1 cellular context compared by ENCODE assay signal in the genomic region with DNA sequence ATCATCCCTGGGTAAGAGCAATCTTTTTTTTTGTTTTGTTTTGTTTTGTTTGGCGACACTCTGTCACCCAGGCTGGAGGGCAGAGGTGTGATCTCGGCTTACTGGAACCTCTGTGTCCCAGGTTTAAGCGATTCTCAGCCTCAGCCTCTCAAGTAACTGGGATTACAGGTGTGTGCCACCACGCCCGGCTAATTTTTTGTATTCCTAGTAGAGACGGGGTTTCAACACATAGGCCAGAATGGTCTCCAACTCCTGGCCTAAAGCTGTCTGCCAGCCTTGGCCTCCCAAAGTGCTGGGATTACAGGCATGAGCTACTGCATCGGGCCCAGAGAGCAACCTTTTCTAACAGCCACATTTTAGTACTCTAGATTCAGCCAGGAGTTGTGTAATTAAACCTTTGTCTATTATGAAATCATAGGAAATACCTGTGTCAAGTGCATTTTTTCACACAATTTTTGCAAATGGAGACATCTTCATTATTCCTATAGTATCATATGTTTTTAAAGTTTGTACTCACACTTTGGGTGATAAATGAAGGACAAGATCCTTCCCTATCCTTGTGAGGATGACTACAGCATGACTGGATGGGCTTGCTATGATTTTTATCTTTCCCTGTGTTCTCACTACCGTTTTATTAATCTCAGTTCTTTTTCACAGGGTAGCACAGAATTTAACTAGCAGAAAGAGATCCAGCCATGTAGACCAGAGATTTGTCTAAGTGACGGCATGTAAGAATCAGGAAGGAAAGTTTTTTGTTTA.
TF ChIP-seq lines count a peak whose summit lies in the region.

No MANE protein-coding gene starts in this region.

TF ChIP-seq in K562, 482 proteins besides CTCF, POLR2A, EP300 and RAD21 (continued from another document):
- TF ChIP-seq, protein P1, sequence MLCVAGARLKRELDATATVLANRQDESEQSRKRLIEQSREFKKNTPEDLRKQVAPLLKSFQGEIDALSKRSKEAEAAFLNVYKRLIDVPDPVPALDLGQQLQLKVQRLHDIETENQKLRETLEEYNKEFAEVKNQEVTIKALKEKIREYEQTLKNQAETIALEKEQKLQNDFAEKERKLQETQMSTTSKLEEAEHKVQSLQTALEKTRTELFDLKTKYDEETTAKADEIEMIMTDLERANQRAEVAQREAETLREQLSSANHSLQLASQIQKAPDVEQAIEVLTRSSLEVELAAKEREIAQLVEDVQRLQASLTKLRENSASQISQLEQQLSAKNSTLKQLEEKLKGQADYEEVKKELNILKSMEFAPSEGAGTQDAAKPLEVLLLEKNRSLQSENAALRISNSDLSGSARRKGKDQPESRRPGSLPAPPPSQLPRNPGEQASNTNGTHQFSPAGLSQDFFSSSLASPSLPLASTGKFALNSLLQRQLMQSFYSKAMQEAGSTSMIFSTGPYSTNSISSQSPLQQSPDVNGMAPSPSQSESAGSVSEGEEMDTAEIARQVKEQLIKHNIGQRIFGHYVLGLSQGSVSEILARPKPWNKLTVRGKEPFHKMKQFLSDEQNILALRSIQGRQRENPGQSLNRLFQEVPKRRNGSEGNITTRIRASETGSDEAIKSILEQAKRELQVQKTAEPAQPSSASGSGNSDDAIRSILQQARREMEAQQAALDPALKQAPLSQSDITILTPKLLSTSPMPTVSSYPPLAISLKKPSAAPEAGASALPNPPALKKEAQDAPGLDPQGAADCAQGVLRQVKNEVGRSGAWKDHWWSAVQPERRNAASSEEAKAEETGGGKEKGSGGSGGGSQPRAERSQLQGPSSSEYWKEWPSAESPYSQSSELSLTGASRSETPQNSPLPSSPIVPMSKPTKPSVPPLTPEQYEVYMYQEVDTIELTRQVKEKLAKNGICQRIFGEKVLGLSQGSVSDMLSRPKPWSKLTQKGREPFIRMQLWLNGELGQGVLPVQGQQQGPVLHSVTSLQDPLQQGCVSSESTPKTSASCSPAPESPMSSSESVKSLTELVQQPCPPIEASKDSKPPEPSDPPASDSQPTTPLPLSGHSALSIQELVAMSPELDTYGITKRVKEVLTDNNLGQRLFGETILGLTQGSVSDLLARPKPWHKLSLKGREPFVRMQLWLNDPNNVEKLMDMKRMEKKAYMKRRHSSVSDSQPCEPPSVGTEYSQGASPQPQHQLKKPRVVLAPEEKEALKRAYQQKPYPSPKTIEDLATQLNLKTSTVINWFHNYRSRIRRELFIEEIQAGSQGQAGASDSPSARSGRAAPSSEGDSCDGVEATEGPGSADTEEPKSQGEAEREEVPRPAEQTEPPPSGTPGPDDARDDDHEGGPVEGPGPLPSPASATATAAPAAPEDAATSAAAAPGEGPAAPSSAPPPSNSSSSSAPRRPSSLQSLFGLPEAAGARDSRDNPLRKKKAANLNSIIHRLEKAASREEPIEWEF (CRISPR knock-in tag; IDR thresholded peaks at IDR 0.05) = no peak
- TF ChIP-seq, protein P2, sequence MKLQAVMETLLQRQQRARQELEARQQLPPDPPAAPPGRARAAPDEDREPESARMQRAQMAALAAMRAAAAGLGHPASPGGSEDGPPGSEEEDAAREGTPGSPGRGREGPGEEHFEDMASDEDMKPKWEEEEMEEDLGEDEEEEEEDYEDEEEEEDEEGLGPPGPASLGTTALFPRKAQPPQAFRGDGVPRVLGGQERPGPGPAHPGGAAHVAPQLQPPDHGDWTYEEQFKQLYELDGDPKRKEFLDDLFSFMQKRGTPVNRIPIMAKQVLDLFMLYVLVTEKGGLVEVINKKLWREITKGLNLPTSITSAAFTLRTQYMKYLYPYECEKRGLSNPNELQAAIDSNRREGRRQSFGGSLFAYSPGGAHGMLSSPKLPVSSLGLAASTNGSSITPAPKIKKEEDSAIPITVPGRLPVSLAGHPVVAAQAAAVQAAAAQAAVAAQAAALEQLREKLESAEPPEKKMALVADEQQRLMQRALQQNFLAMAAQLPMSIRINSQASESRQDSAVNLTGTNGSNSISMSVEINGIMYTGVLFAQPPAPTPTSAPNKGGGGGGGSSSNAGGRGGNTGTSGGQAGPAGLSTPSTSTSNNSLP (IDR thresholded peaks at IDR 0.05; ENCODE audit: borderline replicate concordance, low read depth, low read length) = peak; percentile 9; the same call in 1 of the 2 replicates
- TF ChIP-seq NBN (IDR thresholded peaks at IDR 0.05; ENCODE audit: low read depth) (peak; percentile 16; the same call in 1 of the 2 replicates), ZNF699 (CRISPR knock-in tag; IDR thresholded peaks at IDR 0.05; ENCODE audit: insufficient replicate concordance) (no peak), EWSR1 (IDR thresholded peaks at IDR 0.05; ENCODE audit: borderline replicate concordance, low read depth, partially characterized antibody) (no peak), MAFG (tag; conservative IDR thresholded peaks at IDR 0.05) (peak; percentile 13; the same call in 1 of the 2 replicates), ZNF146 (CRISPR knock-in tag; IDR thresholded peaks at IDR 0.05; ENCODE audit: unreplicated experiment) (no peak), ZNF696 (CRISPR knock-in tag; conservative IDR thresholded peaks at IDR 0.05) (no peak), ZBED1 (IDR thresholded peaks at IDR 0.05) (0 out of 2 replicates have a peak, but pooled peaks have one; percentile 16), TRIM28 (IDR thresholded peaks at IDR 0.05) (peak; percentile 29; the same call in 1 of the 2 replicates), DDX20 (tag; IDR thresholded peaks at IDR 0.05; ENCODE audit: low read depth) (no peak), NFXL1 (CRISPR knock-in tag; IDR thresholded peaks at IDR 0.05) (0 out of 2 replicates have a peak, but pooled peaks have one; percentile 67), POLR2AphosphoS5 (IDR thresholded peaks at IDR 0.05; ENCODE audit: control insufficient read depth, insufficient read depth, low read depth, low read length) (peak; percentile 42; the same call in 1 of the 2 replicates), CC2D1A (IDR thresholded peaks at IDR 0.05) (0 out of 2 replicates have a peak, but pooled peaks have one; percentile 11), NFIC (IDR thresholded peaks at IDR 0.05) (0 out of 2 replicates have a peak, but pooled peaks have one; percentile 1)
- TF ChIP-seq, protein P3, sequence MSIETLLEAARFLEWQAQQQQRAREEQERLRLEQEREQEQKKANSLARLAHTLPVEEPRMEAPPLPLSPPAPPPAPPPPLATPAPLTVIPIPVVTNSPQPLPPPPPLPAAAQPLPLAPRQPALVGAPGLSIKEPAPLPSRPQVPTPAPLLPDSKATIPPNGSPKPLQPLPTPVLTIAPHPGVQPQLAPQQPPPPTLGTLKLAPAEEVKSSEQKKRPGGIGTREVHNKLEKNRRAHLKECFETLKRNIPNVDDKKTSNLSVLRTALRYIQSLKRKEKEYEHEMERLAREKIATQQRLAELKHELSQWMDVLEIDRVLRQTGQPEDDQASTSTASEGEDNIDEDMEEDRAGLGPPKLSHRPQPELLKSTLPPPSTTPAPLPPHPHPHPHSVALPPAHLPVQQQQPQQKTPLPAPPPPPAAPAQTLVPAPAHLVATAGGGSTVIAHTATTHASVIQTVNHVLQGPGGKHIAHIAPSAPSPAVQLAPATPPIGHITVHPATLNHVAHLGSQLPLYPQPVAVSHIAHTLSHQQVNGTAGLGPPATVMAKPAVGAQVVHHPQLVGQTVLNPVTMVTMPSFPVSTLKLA (conservative IDR thresholded peaks at IDR 0.05) = 0 out of 4 replicates have a peak, but pooled peaks of 1 of the 2 experiments have one; percentile 9
- TF ChIP-seq, protein P4, sequence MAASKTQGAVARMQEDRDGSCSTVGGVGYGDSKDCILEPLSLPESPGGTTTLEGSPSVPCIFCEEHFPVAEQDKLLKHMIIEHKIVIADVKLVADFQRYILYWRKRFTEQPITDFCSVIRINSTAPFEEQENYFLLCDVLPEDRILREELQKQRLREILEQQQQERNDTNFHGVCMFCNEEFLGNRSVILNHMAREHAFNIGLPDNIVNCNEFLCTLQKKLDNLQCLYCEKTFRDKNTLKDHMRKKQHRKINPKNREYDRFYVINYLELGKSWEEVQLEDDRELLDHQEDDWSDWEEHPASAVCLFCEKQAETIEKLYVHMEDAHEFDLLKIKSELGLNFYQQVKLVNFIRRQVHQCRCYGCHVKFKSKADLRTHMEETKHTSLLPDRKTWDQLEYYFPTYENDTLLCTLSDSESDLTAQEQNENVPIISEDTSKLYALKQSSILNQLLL (CRISPR knock-in tag; IDR thresholded peaks at IDR 0.05; ENCODE audit: borderline replicate concordance) = no peak
- TF ChIP-seq, protein P5, sequence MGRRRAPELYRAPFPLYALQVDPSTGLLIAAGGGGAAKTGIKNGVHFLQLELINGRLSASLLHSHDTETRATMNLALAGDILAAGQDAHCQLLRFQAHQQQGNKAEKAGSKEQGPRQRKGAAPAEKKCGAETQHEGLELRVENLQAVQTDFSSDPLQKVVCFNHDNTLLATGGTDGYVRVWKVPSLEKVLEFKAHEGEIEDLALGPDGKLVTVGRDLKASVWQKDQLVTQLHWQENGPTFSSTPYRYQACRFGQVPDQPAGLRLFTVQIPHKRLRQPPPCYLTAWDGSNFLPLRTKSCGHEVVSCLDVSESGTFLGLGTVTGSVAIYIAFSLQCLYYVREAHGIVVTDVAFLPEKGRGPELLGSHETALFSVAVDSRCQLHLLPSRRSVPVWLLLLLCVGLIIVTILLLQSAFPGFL (CRISPR knock-in tag; IDR thresholded peaks at IDR 0.05) = no peak
- TF ChIP-seq, protein P6, sequence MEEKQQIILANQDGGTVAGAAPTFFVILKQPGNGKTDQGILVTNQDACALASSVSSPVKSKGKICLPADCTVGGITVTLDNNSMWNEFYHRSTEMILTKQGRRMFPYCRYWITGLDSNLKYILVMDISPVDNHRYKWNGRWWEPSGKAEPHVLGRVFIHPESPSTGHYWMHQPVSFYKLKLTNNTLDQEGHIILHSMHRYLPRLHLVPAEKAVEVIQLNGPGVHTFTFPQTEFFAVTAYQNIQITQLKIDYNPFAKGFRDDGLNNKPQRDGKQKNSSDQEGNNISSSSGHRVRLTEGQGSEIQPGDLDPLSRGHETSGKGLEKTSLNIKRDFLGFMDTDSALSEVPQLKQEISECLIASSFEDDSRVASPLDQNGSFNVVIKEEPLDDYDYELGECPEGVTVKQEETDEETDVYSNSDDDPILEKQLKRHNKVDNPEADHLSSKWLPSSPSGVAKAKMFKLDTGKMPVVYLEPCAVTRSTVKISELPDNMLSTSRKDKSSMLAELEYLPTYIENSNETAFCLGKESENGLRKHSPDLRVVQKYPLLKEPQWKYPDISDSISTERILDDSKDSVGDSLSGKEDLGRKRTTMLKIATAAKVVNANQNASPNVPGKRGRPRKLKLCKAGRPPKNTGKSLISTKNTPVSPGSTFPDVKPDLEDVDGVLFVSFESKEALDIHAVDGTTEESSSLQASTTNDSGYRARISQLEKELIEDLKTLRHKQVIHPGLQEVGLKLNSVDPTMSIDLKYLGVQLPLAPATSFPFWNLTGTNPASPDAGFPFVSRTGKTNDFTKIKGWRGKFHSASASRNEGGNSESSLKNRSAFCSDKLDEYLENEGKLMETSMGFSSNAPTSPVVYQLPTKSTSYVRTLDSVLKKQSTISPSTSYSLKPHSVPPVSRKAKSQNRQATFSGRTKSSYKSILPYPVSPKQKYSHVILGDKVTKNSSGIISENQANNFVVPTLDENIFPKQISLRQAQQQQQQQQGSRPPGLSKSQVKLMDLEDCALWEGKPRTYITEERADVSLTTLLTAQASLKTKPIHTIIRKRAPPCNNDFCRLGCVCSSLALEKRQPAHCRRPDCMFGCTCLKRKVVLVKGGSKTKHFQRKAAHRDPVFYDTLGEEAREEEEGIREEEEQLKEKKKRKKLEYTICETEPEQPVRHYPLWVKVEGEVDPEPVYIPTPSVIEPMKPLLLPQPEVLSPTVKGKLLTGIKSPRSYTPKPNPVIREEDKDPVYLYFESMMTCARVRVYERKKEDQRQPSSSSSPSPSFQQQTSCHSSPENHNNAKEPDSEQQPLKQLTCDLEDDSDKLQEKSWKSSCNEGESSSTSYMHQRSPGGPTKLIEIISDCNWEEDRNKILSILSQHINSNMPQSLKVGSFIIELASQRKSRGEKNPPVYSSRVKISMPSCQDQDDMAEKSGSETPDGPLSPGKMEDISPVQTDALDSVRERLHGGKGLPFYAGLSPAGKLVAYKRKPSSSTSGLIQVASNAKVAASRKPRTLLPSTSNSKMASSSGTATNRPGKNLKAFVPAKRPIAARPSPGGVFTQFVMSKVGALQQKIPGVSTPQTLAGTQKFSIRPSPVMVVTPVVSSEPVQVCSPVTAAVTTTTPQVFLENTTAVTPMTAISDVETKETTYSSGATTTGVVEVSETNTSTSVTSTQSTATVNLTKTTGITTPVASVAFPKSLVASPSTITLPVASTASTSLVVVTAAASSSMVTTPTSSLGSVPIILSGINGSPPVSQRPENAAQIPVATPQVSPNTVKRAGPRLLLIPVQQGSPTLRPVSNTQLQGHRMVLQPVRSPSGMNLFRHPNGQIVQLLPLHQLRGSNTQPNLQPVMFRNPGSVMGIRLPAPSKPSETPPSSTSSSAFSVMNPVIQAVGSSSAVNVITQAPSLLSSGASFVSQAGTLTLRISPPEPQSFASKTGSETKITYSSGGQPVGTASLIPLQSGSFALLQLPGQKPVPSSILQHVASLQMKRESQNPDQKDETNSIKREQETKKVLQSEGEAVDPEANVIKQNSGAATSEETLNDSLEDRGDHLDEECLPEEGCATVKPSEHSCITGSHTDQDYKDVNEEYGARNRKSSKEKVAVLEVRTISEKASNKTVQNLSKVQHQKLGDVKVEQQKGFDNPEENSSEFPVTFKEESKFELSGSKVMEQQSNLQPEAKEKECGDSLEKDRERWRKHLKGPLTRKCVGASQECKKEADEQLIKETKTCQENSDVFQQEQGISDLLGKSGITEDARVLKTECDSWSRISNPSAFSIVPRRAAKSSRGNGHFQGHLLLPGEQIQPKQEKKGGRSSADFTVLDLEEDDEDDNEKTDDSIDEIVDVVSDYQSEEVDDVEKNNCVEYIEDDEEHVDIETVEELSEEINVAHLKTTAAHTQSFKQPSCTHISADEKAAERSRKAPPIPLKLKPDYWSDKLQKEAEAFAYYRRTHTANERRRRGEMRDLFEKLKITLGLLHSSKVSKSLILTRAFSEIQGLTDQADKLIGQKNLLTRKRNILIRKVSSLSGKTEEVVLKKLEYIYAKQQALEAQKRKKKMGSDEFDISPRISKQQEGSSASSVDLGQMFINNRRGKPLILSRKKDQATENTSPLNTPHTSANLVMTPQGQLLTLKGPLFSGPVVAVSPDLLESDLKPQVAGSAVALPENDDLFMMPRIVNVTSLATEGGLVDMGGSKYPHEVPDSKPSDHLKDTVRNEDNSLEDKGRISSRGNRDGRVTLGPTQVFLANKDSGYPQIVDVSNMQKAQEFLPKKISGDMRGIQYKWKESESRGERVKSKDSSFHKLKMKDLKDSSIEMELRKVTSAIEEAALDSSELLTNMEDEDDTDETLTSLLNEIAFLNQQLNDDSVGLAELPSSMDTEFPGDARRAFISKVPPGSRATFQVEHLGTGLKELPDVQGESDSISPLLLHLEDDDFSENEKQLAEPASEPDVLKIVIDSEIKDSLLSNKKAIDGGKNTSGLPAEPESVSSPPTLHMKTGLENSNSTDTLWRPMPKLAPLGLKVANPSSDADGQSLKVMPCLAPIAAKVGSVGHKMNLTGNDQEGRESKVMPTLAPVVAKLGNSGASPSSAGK (IDR thresholded peaks at IDR 0.05) = no peak
- TF ChIP-seq, protein P7, sequence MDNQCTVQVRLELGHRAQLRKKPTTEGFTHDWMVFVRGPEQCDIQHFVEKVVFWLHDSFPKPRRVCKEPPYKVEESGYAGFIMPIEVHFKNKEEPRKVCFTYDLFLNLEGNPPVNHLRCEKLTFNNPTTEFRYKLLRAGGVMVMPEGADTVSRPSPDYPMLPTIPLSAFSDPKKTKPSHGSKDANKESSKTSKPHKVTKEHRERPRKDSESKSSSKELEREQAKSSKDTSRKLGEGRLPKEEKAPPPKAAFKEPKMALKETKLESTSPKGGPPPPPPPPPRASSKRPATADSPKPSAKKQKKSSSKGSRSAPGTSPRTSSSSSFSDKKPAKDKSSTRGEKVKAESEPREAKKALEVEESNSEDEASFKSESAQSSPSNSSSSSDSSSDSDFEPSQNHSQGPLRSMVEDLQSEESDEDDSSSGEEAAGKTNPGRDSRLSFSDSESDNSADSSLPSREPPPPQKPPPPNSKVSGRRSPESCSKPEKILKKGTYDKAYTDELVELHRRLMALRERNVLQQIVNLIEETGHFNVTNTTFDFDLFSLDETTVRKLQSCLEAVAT (IDR thresholded peaks at IDR 0.05) = peak in 1 of 2 experiments; percentile 70; a peak in 2 of 4 replicates
